ENCODE assay signal across 26 cellular contexts in the genomic region with DNA sequence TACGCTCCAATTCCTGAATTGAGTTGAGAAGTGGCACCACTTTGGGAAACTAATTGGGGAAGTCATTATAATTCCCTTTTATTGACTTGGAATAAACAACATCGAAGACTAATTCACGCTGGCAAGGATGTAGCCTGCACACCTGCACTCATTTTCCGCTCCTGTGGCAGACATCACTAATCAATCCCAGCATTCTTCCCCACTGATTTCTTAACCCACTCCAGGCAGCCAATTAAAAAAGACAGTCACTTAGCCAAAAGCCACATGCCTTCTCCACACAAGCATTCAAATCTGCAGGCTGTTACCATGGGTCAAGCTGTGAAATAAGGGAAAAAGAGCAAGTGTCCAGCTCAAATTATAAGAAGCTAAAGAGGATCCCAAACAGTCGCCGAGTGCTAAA.
"Had no signal": no experiment of that assay in that cellular context is flagged by ENCODE, and none has a peak within 500 bp of the region (broad histone marks: within the 10 kb centered on the region; RNA-seq: fewer than 3 reads in every experiment).

No MANE protein-coding gene starts in this region.

- DNase-seq: activated CD4-positive, alpha-beta memory T cell treated with anti-CD3 and anti-CD28 coated beads, Interleukin-2, amount 10 ng/mL, durations not matched to agents 7 days and 5 days; activated CD4-positive, alpha-beta T cell treated with anti-CD3 and anti-CD28 coated beads for 1 hour; activated CD4-positive, alpha-beta T cell treated with anti-CD3 and anti-CD28 coated beads, Interleukin-2, amount 10 ng/mL, durations not matched to agents 7 days and 5 days; activated CD8-positive, alpha-beta memory T cell treated with anti-CD3 and anti-CD28 coated beads, Interleukin-2, amount 50 U/mL, for 48 hours; activated gamma-delta T cell treated with Interleukin-2 at 50 U/mL for 16 hours; activated naive CD8-positive, alpha-beta T cell treated with anti-CD3 and anti-CD28 coated beads, Interleukin-2, amount 50 U/mL, for 24 hours; activated T-cell treated with anti-CD3 and anti-CD28 coated beads, Interleukin-2, amount 50 U/mL, for 4 hours; amygdala; effector CD8-positive, alpha-beta T cell; naive thymus-derived CD4-positive, alpha-beta T cell; ovary; right lobe of liver; stimulated activated CD4-positive, alpha-beta T cell treated with anti-CD3 and anti-CD28 coated beads, Interleukin-12 subunit alpha, Interleukin-12 subunit beta, amount 100 ng/mL, for 4 hours; stimulated activated CD4-positive, alpha-beta T cell treated with anti-CD3 and anti-CD28 coated beads, Interleukin-4, amount 100 ng/mL, for 1 hour; stimulated activated naive CD8-positive, alpha-beta T cell treated with anti-CD3 and anti-CD28 coated beads, Interleukin-15, Interleukin-2, amounts not matched to agents 100 U/mL and 50 U/mL, for 24 hours; T1000; testis; transverse colon had no signal

- H3K4me1 Mint-ChIP-seq: activated CD4-positive, alpha-beta memory T cell treated with anti-CD3 and anti-CD28 coated beads, Interleukin-2, amount 10 ng/mL, durations not matched to agents 7 days and 5 days; activated CD4-positive, alpha-beta T cell treated with anti-CD3 and anti-CD28 coated beads, Interleukin-2, amount 10 ng/mL, durations not matched to agents 7 days and 5 days; activated naive CD4-positive, alpha-beta T cell treated with anti-CD3 and anti-CD28 coated beads, Interleukin-2, amount 50 U/mL, for 24 hours; activated T-helper 17 cell treated with anti-CD3 and anti-CD28 coated beads, Interleukin-2, amount 50 U/mL, for 72 hours; central memory CD8-positive, alpha-beta T cell had no signal

- H3K27ac ChIP-seq: epithelial cell of prostate, ovary, right lobe of liver, testis, transverse colon had no signal

- H3K9me3 ChIP-seq: ovary, right lobe of liver, testis, transverse colon had no signal

- H3K4me3 ChIP-seq: ovary, right lobe of liver, testis, transverse colon had no signal

- H3K27me3 ChIP-seq: ovary, right lobe of liver, testis had no signal

- ATAC-seq: activated naive CD8-positive, alpha-beta T cell treated with anti-CD3 and anti-CD28 coated beads, Interleukin-2, amount 50 U/mL, for 24 hours; activated T-cell treated with anti-CD3 and anti-CD28 coated beads, Interleukin-2, amount 50 U/mL, for 4 hours; activated T-helper 17 cell treated with anti-CD3 and anti-CD28 coated beads, Interleukin-2, amount 50 U/mL, for 72 hours; stimulated activated naive CD8-positive, alpha-beta T cell treated with anti-CD3 and anti-CD28 coated beads, Interleukin-15, Interleukin-2, amounts not matched to agents 100 U/mL and 50 U/mL, for 24 hours; WTC11 had no signal

- H3K4me1 ChIP-seq: right lobe of liver, testis, transverse colon had no signal

- H3K36me3 Mint-ChIP-seq: mesothelial cell of epicardium had no signal

- H3K27me3 Mint-ChIP-seq: activated naive CD4-positive, alpha-beta T cell treated with anti-CD3 and anti-CD28 coated beads, Interleukin-2, amount 50 U/mL, for 24 hours had no signal

- H3K9me3 Mint-ChIP-seq: central memory CD8-positive, alpha-beta T cell had no signal

- H3K27ac Mint-ChIP-seq: activated CD4-positive, alpha-beta memory T cell treated with anti-CD3 and anti-CD28 coated beads, Interleukin-2, amount 10 ng/mL, durations not matched to agents 7 days and 5 days; activated CD4-positive, alpha-beta T cell treated with anti-CD3 and anti-CD28 coated beads, Interleukin-2, amount 10 ng/mL, durations not matched to agents 7 days and 5 days; activated naive CD4-positive, alpha-beta T cell treated with anti-CD3 and anti-CD28 coated beads, Interleukin-2, amount 50 U/mL, for 24 hours; activated naive CD8-positive, alpha-beta T cell treated with anti-CD3 and anti-CD28 coated beads, Interleukin-2, amount 50 U/mL, for 24 hours; activated T-helper 17 cell treated with anti-CD3 and anti-CD28 coated beads, Interleukin-2, amount 50 U/mL, for 72 hours; mesothelial cell of epicardium; progenitor cell of endocrine pancreas; T-helper 1 cell treated with Interleukin-12 subunit alpha and Interleukin-12 subunit beta and Interleukin-4 antibody, amounts not matched to agents 30 μg/mL and 1 μg/mL, for 36 hours; WTC11 had no signal

- H3K36me3 ChIP-seq: ovary, right lobe of liver, transverse colon had no signal

- H3K4me3 Mint-ChIP-seq: activated CD4-positive, alpha-beta memory T cell treated with anti-CD3 and anti-CD28 coated beads, Interleukin-2, amount 10 ng/mL, durations not matched to agents 7 days and 5 days; activated CD4-positive, alpha-beta T cell treated with anti-CD3 and anti-CD28 coated beads, Interleukin-2, amount 10 ng/mL, durations not matched to agents 7 days and 5 days; activated naive CD4-positive, alpha-beta T cell treated with anti-CD3 and anti-CD28 coated beads, Interleukin-2, amount 50 U/mL, for 24 hours; activated naive CD8-positive, alpha-beta T cell treated with anti-CD3 and anti-CD28 coated beads, Interleukin-2, amount 50 U/mL, for 24 hours; activated T-cell treated with anti-CD3 and anti-CD28 coated beads, Interleukin-2, amount 50 U/mL, for 4 hours; activated T-helper 17 cell treated with anti-CD3 and anti-CD28 coated beads, Interleukin-2, amount 50 U/mL, for 72 hours; central memory CD8-positive, alpha-beta T cell; mesothelial cell of epicardium; naive thymus-derived CD4-positive, alpha-beta T cell; T-helper 1 cell treated with Interleukin-12 subunit alpha and Interleukin-12 subunit beta and Interleukin-4 antibody, amounts not matched to agents 30 μg/mL and 1 μg/mL, for 36 hours; WTC11 had no signal
